In the genomic region with DNA sequence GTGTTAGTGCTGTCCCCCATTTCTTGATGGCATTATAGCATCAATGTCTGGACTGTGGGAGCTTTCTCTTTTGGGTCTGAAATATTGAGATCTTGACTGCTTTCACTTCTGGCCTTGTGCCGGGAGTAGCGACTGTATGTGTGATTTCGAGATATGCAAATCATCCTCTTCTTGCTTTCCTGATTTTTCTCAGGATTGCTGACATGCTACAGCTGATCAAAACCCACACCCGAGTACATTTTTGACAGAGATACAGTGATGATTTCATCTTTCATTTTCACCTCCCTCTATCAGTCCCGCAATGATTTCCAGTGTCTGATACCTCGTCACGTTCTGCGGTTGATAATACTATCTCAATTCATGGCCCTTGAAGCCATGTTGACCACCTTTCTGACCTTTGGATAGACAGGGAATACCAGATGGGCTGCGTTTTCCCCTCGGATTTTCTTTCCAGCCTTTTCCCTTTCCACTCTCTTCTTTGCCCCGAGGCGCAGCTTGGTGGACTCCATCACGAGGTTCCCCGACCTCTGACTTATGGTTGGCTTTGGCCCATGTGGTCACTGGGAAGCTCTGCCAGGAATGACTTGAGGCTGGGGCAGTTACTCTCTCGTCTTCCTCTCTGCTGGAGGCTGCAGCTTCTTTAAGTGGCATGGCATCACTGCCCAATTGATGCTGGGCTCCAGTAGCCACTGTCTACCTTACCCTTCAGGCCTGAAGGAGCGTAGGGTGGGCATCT, we compare ENCODE assay signal across 20 cellular contexts.
DNase-seq lines count a peak whose midpoint lies in the region; ATAC-seq, FAIRE-seq and TF ChIP-seq lines count a peak whose summit lies in the region.
"Had no signal": no experiment of that assay in that cellular context is flagged by ENCODE, and none has a peak within 500 bp of the region (broad histone marks: within the 10 kb centered on the region; RNA-seq: fewer than 3 reads in every experiment).

No MANE protein-coding gene starts in this region.

- H3K4me3 ChIP-seq in BLaER1 (no peak overlapping the region), GM12878 (no peak overlapping the region), ascending aorta (no peak overlapping the region)
- H3K4me3 ChIP-seq: GM23338, heart right ventricle, lower lobe of right lung had no signal

- H3K27me3 ChIP-seq in BLaER1 (no peaks in the 10 kb centered on the region), GM12878 (replicated peaks in 1 of 2; ENCODE audit: control insufficient read depth in 2 of 2, insufficient read depth in 2 of 2, low read length in 1 of 2) (no peaks in the 10 kb centered on the region), ascending aorta (no peaks in the 10 kb centered on the region)
- H3K27me3 ChIP-seq: heart right ventricle had no signal

- FAIRE-seq in GM12878 (lab: Jason Lieb, UNC), result peak; percentile 85

- WGBS in GM12878 (ENCODE audit: insufficient coverage, insufficient replicate concordance, low lambda C conversion rate, missing lambda C conversion rate), result 56% methylated on average over 15 of the region's 16 CpGs

- peak; percentile 68 for DNase-seq in GM13976 (ENCODE audit: low spot score)
- DNase-seq in GM12878 (ENCODE audit: low read depth, low spot score), result peak; percentile 28
- no peak for DNase-seq in NCI-H2029 (lab: John Stamatoyannopoulos, UW)
- no peak for DNase-seq in iPS-NIHi11 (ENCODE audit: low spot score)
- DNase-seq in anterior cingulate cortex (lab: John Stamatoyannopoulos, UW), result no peak
- no peak for DNase-seq in ascending aorta (ENCODE audit: low spot score in 2 of 2)
- DNase-seq: activated CD8-positive, alpha-beta memory T cell treated with anti-CD3 and anti-CD28 coated beads, Interleukin-2, amount 10 ng/mL, durations not matched to agents 7 days and 5 days; activated gamma-delta T cell treated with Interleukin-2 at 50 U/mL for 16 hours; CD8-positive, alpha-beta memory T cell; DMS79; endodermal cell; heart right ventricle; lower lobe of right lung; NCI-H2171 treated with DMSO at 0.1 percent for 48 hours; NCI-H82 had no signal

- SMC1A ChIA-PET in GM12878 (lab: Charles Lee; ENCODE audit: uncharacterized antibody, unreplicated experiment), result interaction anchor here (0.5 kb wide), 1 partner anchor 203 kb away, joined by 3 read pairs; no protein-coding TSS in a partner anchor

- H3K36me3 ChIP-seq in BLaER1, result peaks cover 58% of the 10 kb centered on the region
- H3K36me3 ChIP-seq in GM12878 (ENCODE audit: control insufficient read depth in 2 of 2, insufficient read depth in 2 of 2, low read length in 1 of 2), result peaks cover 3 to 9% of the 10 kb centered on the region in 2 experiments; a peak in 3 of 4 replicates
- H3K36me3 ChIP-seq in ascending aorta, result no peaks in the 10 kb centered on the region
- H3K36me3 ChIP-seq: lower lobe of right lung had no signal

- H4K20me1 ChIP-seq in BLaER1, result no peaks in the 10 kb centered on the region
- no peaks in the 10 kb centered on the region for H4K20me1 ChIP-seq in GM12878 (ENCODE audit: control insufficient read depth, insufficient read depth)

- RAD21 ChIA-PET in GM12878 (lab: Charles Lee; ENCODE audit: unreplicated experiment), result no interaction called here

- H3K9me3 ChIP-seq in BLaER1 (peaks cover 29% of the 10 kb centered on the region), GM12878 (replicated peaks; ENCODE audit: control insufficient read depth, insufficient read depth, low read length) (no peaks in the 10 kb centered on the region; the same call in 2 of the 3 replicates), ascending aorta (no peaks in the 10 kb centered on the region)
- H3K9me3 ChIP-seq: heart right ventricle, lower lobe of right lung had no signal

- CTCF ChIA-PET in GM12878 (lab: Yijun Ruan, JAX), result no interaction called here

- H3K9ac ChIP-seq in BLaER1, result no peak overlapping the region
- no peak overlapping the region for H3K9ac ChIP-seq in GM12878 (ENCODE audit: control insufficient read depth, insufficient read depth, low read length)
- H3K9ac ChIP-seq: KMS-11 had no signal

- intact Hi-C loops in GM12878 (cut with micrococcal nuclease; ENCODE audit: unreplicated experiment) (no loop called here), ascending aorta (cut with DNase I) (no loop called here)

- H3K79me2 ChIP-seq in GM12878 (ENCODE audit: control insufficient read depth, insufficient read depth, low read length), result no peaks in the 10 kb centered on the region

- no TSS peak for BruUV-seq in GM12878 (replicated peaks; lab: Mats Ljungman, UMichigan)

- in situ Hi-C loops in GM13976 (cut with MboI; ENCODE audit: low sequenced_read_pairs, unreplicated experiment) (no loop called here), GM12878 (cut with MboI) (no loop called here)

- ATAC-seq in HG02852 (IDR thresholded peaks at IDR 0.05; ENCODE audit: unreplicated experiment) (peak; percentile 82), GM12878 (peak; percentile 87)
- ATAC-seq: activated CD8-positive, alpha-beta memory T cell treated with anti-CD3 and anti-CD28 coated beads, Interleukin-2, amount 10 ng/mL, durations not matched to agents 7 days and 5 days; GM23338; sciatic nerve had no signal

- TF ChIP-seq RAD21 in GM12878 (IDR thresholded peaks at IDR 0.05; ENCODE audit: insufficient read depth, low read depth, low read length), result no peak

- TF ChIP-seq POLR2A in GM12878 (IDR thresholded peaks at IDR 0.05; ENCODE audit: low read depth, low read length), result no peak

- POLR2A ChIA-PET in GM12878 (lab: Charles Lee), result interaction anchor here (0.6 kb wide), 1 partner anchor 10 kb away, joined by 3 read pairs; no protein-coding TSS in a partner anchor

- TF ChIP-seq EP300 in GM12878 (IDR thresholded peaks at IDR 0.05; ENCODE audit: borderline replicate concordance in 1 of 2, control insufficient read depth in 1 of 2, low read depth in 2 of 2, low read length in 2 of 2), result no peak

- H3K4me2 ChIP-seq in BLaER1 (peak overlapping the region; percentile 61), GM12878 (ENCODE audit: control insufficient read depth, insufficient read depth) (peak overlapping the region; percentile 23; the same call in 1 of the 2 replicates)
- H3K4me2 ChIP-seq: GM23338, KMS-11 had no signal

- no peak overlapping the region for H2AFZ ChIP-seq in GM12878 (ENCODE audit: control insufficient read depth, low read depth, low read length)
- H2AFZ ChIP-seq: GM23338 had no signal

- H3K27ac ChIP-seq in BLaER1 (no peak overlapping the region), GM12878 (ENCODE audit: control insufficient read depth, insufficient read depth) (no peak overlapping the region), ascending aorta (no peak overlapping the region)
- H3K27ac ChIP-seq: KMS-11, lower lobe of right lung had no signal

- TF ChIP-seq CTCF in GM13976 (IDR thresholded peaks at IDR 0.05; ENCODE audit: borderline replicate concordance, control extremely low read depth, extremely low read depth, insufficient read depth, missing control alignments), result no peak
- TF ChIP-seq CTCF in GM12878 (IDR thresholded peaks at IDR 0.05 in 2 of 3, conservative IDR thresholded peaks at IDR 0.05 in 1 of 3; ENCODE audit: control insufficient read depth in 2 of 3, extremely low read depth in 1 of 3, insufficient read depth in 1 of 3, low read depth in 3 of 3, low read length in 3 of 3), result no peak
- no peak for TF ChIP-seq CTCF in ascending aorta (IDR thresholded peaks at IDR 0.05)

- H3K4me1 ChIP-seq in BLaER1 (peaks cover 49% of the 10 kb centered on the region), GM12878 (ENCODE audit: control insufficient read depth, insufficient read depth, low read length) (peaks cover 9% of the 10 kb centered on the region), ascending aorta (no peaks in the 10 kb centered on the region)

TF ChIP-seq in GM12878, 131 proteins besides CTCF, POLR2A, EP300 and RAD21 (continues in another document):
- TF ChIP-seq STAT3 (IDR thresholded peaks at IDR 0.05; ENCODE audit: low read depth, low read length) (no peak), MEF2B (IDR thresholded peaks at IDR 0.05; ENCODE audit: partially characterized antibody, poor library complexity, severe bottlenecking) (no peak), MEF2A (IDR thresholded peaks at IDR 0.05; ENCODE audit: insufficient read depth, low read depth, low read length) (no peak), POU2F2 (IDR thresholded peaks at IDR 0.05; ENCODE audit: borderline replicate concordance, low read depth, low read length) (peak; percentile 92), SIN3A (IDR thresholded peaks at IDR 0.05; ENCODE audit: low read depth, low read length) (no peak), ATF7 (IDR thresholded peaks at IDR 0.05; ENCODE audit: low read depth) (0 out of 2 replicates have a peak, but pooled peaks have one; percentile 39), JUNB (IDR thresholded peaks at IDR 0.05) (peak; percentile 83)
- TF ChIP-seq, protein P1, sequence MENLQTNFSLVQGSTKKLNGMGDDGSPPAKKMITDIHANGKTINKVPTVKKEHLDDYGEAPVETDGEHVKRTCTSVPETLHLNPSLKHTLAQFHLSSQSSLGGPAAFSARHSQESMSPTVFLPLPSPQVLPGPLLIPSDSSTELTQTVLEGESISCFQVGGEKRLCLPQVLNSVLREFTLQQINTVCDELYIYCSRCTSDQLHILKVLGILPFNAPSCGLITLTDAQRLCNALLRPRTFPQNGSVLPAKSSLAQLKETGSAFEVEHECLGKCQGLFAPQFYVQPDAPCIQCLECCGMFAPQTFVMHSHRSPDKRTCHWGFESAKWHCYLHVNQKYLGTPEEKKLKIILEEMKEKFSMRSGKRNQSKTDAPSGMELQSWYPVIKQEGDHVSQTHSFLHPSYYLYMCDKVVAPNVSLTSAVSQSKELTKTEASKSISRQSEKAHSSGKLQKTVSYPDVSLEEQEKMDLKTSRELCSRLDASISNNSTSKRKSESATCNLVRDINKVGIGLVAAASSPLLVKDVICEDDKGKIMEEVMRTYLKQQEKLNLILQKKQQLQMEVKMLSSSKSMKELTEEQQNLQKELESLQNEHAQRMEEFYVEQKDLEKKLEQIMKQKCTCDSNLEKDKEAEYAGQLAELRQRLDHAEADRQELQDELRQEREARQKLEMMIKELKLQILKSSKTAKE (IDR thresholded peaks at IDR 0.05; ENCODE audit: low read depth, poor library complexity, severe bottlenecking), result no peak
- TF ChIP-seq, protein P2, sequence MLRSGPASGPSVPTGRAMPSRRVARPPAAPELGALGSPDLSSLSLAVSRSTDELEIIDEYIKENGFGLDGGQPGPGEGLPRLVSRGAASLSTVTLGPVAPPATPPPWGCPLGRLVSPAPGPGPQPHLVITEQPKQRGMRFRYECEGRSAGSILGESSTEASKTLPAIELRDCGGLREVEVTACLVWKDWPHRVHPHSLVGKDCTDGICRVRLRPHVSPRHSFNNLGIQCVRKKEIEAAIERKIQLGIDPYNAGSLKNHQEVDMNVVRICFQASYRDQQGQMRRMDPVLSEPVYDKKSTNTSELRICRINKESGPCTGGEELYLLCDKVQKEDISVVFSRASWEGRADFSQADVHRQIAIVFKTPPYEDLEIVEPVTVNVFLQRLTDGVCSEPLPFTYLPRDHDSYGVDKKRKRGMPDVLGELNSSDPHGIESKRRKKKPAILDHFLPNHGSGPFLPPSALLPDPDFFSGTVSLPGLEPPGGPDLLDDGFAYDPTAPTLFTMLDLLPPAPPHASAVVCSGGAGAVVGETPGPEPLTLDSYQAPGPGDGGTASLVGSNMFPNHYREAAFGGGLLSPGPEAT (IDR thresholded peaks at IDR 0.05; ENCODE audit: low read depth), result peak; percentile 47; the same call in 1 of the 2 replicates

Comparison
In these comparisons a context has a peak if more than half of its experiments do, and no peak if none do; other contexts are left out.
1. DNase-seq: peak in GM13976 (single experiment) and GM12878 (single experiment); none in NCI-H2029 (single experiment), iPS-NIHi11 (single experiment), anterior cingulate cortex (0 of 58) and ascending aorta (0 of 2).